16 cellular contexts compared by ENCODE assay signal in genomic region chr11:95451682-95452081, GRCh38.
DNase-seq lines count a peak whose midpoint lies in the region; ATAC-seq and TF ChIP-seq lines count a peak whose summit lies in the region.
"Had no signal": no experiment of that assay in that cellular context is flagged by ENCODE, and none has a peak within 500 bp of the region (broad histone marks: within the 10 kb centered on the region; RNA-seq: fewer than 3 reads in every experiment).

No MANE protein-coding gene starts in this region.

- TF ChIP-seq CTCF in RWPE1 (conservative IDR thresholded peaks at IDR 0.05; ENCODE audit: low read depth) (no peak), fibroblast of lung (conservative IDR thresholded peaks at IDR 0.05 in 1 of 2, IDR thresholded peaks at IDR 0.05 in 1 of 2; ENCODE audit: low read depth in 1 of 2, low read length in 2 of 2) (no peak)

- POLR2A ChIA-PET in RWPE1 (lab: Yijun Ruan, JAX; ENCODE audit: low non-redundant PET), result no interaction called here

- DNase-seq in SKM-1 treated with dmso at 0.1 percent for 144 hours (lab: John Stamatoyannopoulos, UW; ENCODE audit: unreplicated experiment), result peak; percentile 1
- no peak for DNase-seq in SKM-1 (lab: John Stamatoyannopoulos, UW; ENCODE audit: unreplicated experiment)
- DNase-seq in RWPE1 (ENCODE audit: low spot score), result peak; percentile 65
- DNase-seq in fibroblast of lung (ENCODE audit: low read depth in 2 of 2), result peak; percentile 70 to 87
- peak; percentile 72 for DNase-seq in skeletal muscle cell (ENCODE audit: low read depth)
- no peak for DNase-seq in T1000 (lab: John Stamatoyannopoulos, UW)
- DNase-seq in effector memory CD4-positive, alpha-beta T cell, result no peak
- DNase-seq: activated CD4-positive, alpha-beta T cell treated with anti-CD3 and anti-CD28 coated beads for 48 hours; activated T-cell treated with anti-CD3 and anti-CD28 coated beads, Interleukin-2, amount 50 U/mL, for 48 hours; amygdala; Calu3; hypothalamus; NCI-H1694 had no signal

- no peak for ATAC-seq in GM21619 (IDR thresholded peaks at IDR 0.05; ENCODE audit: unreplicated experiment)

- H3K27ac ChIP-seq in RWPE1 (no peak overlapping the region), fibroblast of lung (ENCODE audit: insufficient read depth, low read length) (no peak overlapping the region)
- H3K27ac ChIP-seq in effector memory CD4-positive, alpha-beta T cell (ENCODE audit: insufficient read depth, low read length, poor library complexity, severe bottlenecking), result no peak overlapping the region
- H3K27ac ChIP-seq: parathyroid adenoma, SK-N-MC had no signal

- no peaks in the 10 kb centered on the region for H3K79me2 ChIP-seq in fibroblast of lung (ENCODE audit: control insufficient read depth, insufficient read depth, low read length)
- H3K79me2 ChIP-seq: parathyroid adenoma had no signal

- H3K4me2 ChIP-seq in fibroblast of lung (ENCODE audit: extremely low read depth, insufficient read depth, low read length), result no peak overlapping the region

- H3K9ac ChIP-seq in fibroblast of lung (ENCODE audit: insufficient read depth, low read length), result no peak overlapping the region
- H3K9ac ChIP-seq: parathyroid adenoma had no signal

- no peaks in the 10 kb centered on the region for H3K36me3 ChIP-seq in fibroblast of lung (ENCODE audit: control insufficient read depth, insufficient read depth, low read length)
- no peaks in the 10 kb centered on the region for H3K36me3 ChIP-seq in effector memory CD4-positive, alpha-beta T cell (ENCODE audit: control insufficient read depth, insufficient read depth, low read length)

- CTCF ChIA-PET in RWPE1 (lab: Yijun Ruan, JAX), result no interaction called here

- H3K9me3 ChIP-seq in fibroblast of lung (ENCODE audit: control insufficient read depth, insufficient read depth, low read depth, low read length), result no peaks in the 10 kb centered on the region
- no peaks in the 10 kb centered on the region for H3K9me3 ChIP-seq in effector memory CD4-positive, alpha-beta T cell (ENCODE audit: control insufficient read depth, low read length)

- H3K27me3 ChIP-seq in fibroblast of lung (ENCODE audit: control insufficient read depth, insufficient read depth, low read length), result no peaks in the 10 kb centered on the region
- H3K27me3 ChIP-seq in effector memory CD4-positive, alpha-beta T cell (replicated peaks; ENCODE audit: control insufficient read depth, insufficient read depth, low read length, poor library complexity, severe bottlenecking), result no peaks in the 10 kb centered on the region

- H3K4me3 ChIP-seq in fibroblast of lung (replicated peaks in 1 of 4; ENCODE audit: control extremely low read depth in 1 of 4, insufficient read depth in 1 of 4, low read depth in 3 of 4, low read length in 4 of 4), result no peak overlapping the region
- no peak overlapping the region for H3K4me3 ChIP-seq in skeletal muscle cell (ENCODE audit: low read depth, low read length)
- no peak overlapping the region for H3K4me3 ChIP-seq in effector memory CD4-positive, alpha-beta T cell (ENCODE audit: insufficient read depth, low read depth, low read length, poor library complexity, severe bottlenecking)
- H3K4me3 ChIP-seq: SK-N-MC had no signal

- no peaks in the 10 kb centered on the region for H4K20me1 ChIP-seq in fibroblast of lung (ENCODE audit: control insufficient read depth, extremely low read depth, insufficient read depth, low read length)

- no peak overlapping the region for H2AFZ ChIP-seq in fibroblast of lung (ENCODE audit: low read length)
- H2AFZ ChIP-seq: parathyroid adenoma had no signal

- no peaks in the 10 kb centered on the region for H3K4me1 ChIP-seq in fibroblast of lung (ENCODE audit: control insufficient read depth, extremely low read depth, insufficient read depth, low read length)
- H3K4me1 ChIP-seq in effector memory CD4-positive, alpha-beta T cell (ENCODE audit: control insufficient read depth, insufficient read depth, low read length, poor library complexity, severe bottlenecking), result no peaks in the 10 kb centered on the region

Comparison
In these comparisons a context has a peak if more than half of its experiments do, and no peak if none do; other contexts are left out.
1. DNase-seq: peak in SKM-1 treated with dmso at 0.1 percent for 144 hours (single experiment), RWPE1 (single experiment), fibroblast of lung (2 of 2) and skeletal muscle cell (single experiment); none in SKM-1 (single experiment), T1000 (single experiment) and effector memory CD4-positive, alpha-beta T cell (0 of 3).